In the genomic region with DNA sequence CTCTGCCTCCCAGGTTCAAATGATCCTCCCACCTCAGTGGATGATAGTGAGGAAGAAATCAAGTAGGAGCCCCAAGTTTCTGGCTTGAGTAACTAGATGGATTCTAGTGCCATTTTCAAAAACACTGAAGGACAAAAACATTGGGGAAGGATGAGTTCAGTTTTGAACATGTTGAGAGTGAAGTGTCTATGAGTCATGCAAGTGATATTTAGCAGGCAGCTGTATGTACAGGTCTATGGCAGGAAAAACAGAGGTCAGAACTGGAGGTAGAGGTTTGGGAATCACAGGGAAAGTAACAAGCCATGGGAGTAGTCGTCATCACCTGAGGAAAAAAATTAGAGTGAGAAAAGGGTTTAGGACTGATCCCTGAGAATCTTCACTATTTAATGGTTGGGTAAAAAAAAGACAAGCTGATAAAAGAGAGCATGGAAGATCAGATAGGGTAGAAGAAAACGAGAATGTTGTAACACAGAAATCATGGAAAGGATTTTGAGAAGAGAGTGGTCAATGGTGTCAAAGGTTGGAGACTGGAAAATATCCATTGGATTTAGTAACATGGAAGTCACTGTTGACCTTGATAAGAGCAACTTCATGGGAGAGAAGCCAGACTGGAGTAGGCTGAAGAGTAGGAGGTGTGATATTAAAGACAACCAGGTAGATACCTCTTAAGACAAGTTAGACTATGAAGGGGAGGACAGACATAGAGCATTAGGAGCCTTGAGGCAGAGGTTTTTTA, we compare ENCODE assay signal across 13 cellular contexts. TPM values are rescaled to one million over a fixed set of nuclear protein-coding genes. Genes with fewer than 3 reads are reported as not detected.
DNase-seq lines count a peak whose midpoint lies in the region; ATAC-seq and TF ChIP-seq lines count a peak whose summit lies in the region.
"Had no signal": no experiment of that assay in that cellular context is flagged by ENCODE, and none has a peak within 500 bp of the region (broad histone marks: within the 10 kb centered on the region; RNA-seq: fewer than 3 reads in every experiment).

No MANE protein-coding gene starts in this region.

- H3K9me3 Mint-ChIP-seq in activated T-cell treated with anti-CD3 and anti-CD28 coated beads, Interleukin-2, amount 50 U/mL, for 72 hours, result no peaks in the 10 kb centered on the region
- H3K9me3 Mint-ChIP-seq in stimulated activated naive CD8-positive, alpha-beta T cell treated with anti-CD3 and anti-CD28 coated beads, Interleukin-15, Interleukin-2, amounts not matched to agents 100 ng/mL and 50 ng/mL, for 24 hours, result no peaks in the 10 kb centered on the region

- H3K4me3 Mint-ChIP-seq in activated T-cell treated with anti-CD3 and anti-CD28 coated beads, Interleukin-2, amount 50 U/mL, for 72 hours, result peak overlapping the region in 1 of 2 donors; percentile 2
- no peak overlapping the region for H3K4me3 Mint-ChIP-seq in stimulated activated naive CD8-positive, alpha-beta T cell treated with anti-CD3 and anti-CD28 coated beads, Interleukin-15, Interleukin-2, amounts not matched to agents 100 ng/mL and 50 ng/mL, for 24 hours

- peaks cover 0 to 9% of the 10 kb centered on the region in 2 donors for H3K36me3 Mint-ChIP-seq in activated T-cell treated with anti-CD3 and anti-CD28 coated beads, Interleukin-2, amount 50 U/mL, for 72 hours (ENCODE audit: insufficient read depth in 2 of 2)
- H3K36me3 Mint-ChIP-seq in stimulated activated naive CD8-positive, alpha-beta T cell treated with anti-CD3 and anti-CD28 coated beads, Interleukin-15, Interleukin-2, amounts not matched to agents 100 ng/mL and 50 ng/mL, for 24 hours (ENCODE audit: low read depth), result peaks cover 26% of the 10 kb centered on the region

- TF ChIP-seq POLR2A in GM18505 (IDR thresholded peaks at IDR 0.05; ENCODE audit: borderline replicate concordance, extremely low read depth, insufficient read depth, insufficient read length), result no peak

- peak overlapping the region; percentile 0 for H3K27ac Mint-ChIP-seq in activated T-cell treated with anti-CD3 and anti-CD28 coated beads, Interleukin-2, amount 50 U/mL, for 72 hours
- peak overlapping the region; percentile 12 for H3K27ac Mint-ChIP-seq in stimulated activated naive CD8-positive, alpha-beta T cell treated with anti-CD3 and anti-CD28 coated beads, Interleukin-15, Interleukin-2, amounts not matched to agents 100 ng/mL and 50 ng/mL, for 24 hours

- no peaks in the 10 kb centered on the region for H3K27me3 Mint-ChIP-seq in activated T-cell treated with anti-CD3 and anti-CD28 coated beads, Interleukin-2, amount 50 U/mL, for 72 hours (ENCODE audit: low read depth)
- no peaks in the 10 kb centered on the region for H3K27me3 Mint-ChIP-seq in stimulated activated naive CD8-positive, alpha-beta T cell treated with anti-CD3 and anti-CD28 coated beads, Interleukin-15, Interleukin-2, amounts not matched to agents 100 ng/mL and 50 ng/mL, for 24 hours

- DNase-seq in activated T-cell treated with anti-CD3 and anti-CD28 coated beads, Interleukin-2, amount 50 U/mL, for 72 hours, result no peak
- no peak for DNase-seq in activated T-cell treated with anti-CD3 and anti-CD28 coated beads, Interleukin-2, amount 50 U/mL, for 48 hours
- DNase-seq in NCI-H510A treated with DMSO at 0.1 percent for 48 hours (lab: John Stamatoyannopoulos, UW) (peak; percentile 48), HUDEP-2 (lab: John Stamatoyannopoulos, UW; ENCODE audit: unreplicated experiment in 76 of 76) (no peak), mesenteric fat pad (ENCODE audit: low spot score) (no peak)
- DNase-seq: activated CD8-positive, alpha-beta memory T cell treated with anti-CD3 and anti-CD28 coated beads, Interleukin-2, amount 50 U/mL, for 4 hours; DMS153; heart right ventricle; NCI-H526; Right ventricle myocardium superior had no signal

- peak; percentile 51 to 54 for ATAC-seq in activated T-cell treated with anti-CD3 and anti-CD28 coated beads, Interleukin-2, amount 50 U/mL, for 72 hours (replicated peaks in 1 of 2)
- ATAC-seq in esophagus mucosa (peak; percentile 88), GM18505 (IDR thresholded peaks at IDR 0.05; ENCODE audit: unreplicated experiment) (no peak)
- ATAC-seq: heart right ventricle had no signal

- peaks cover 47% of the 10 kb centered on the region for H3K4me1 Mint-ChIP-seq in activated T-cell treated with anti-CD3 and anti-CD28 coated beads, Interleukin-2, amount 50 U/mL, for 72 hours (ENCODE audit: low read depth)
- H3K4me1 Mint-ChIP-seq in stimulated activated naive CD8-positive, alpha-beta T cell treated with anti-CD3 and anti-CD28 coated beads, Interleukin-15, Interleukin-2, amounts not matched to agents 100 ng/mL and 50 ng/mL, for 24 hours (ENCODE audit: low read depth), result peaks cover 33% of the 10 kb centered on the region

RNA-seq across cellular contexts. Expression of a gene that starts 53.1 kb away (rescaled TPM):
- total RNA-seq in activated T-cell treated with anti-CD3 and anti-CD28 coated beads, Interleukin-2, amount 50 U/mL, for 72 hours, result 1 to 10 TPM; 8.4 to 9.3 TPM
- total RNA-seq in esophagus mucosa, result 2.8 TPM
- total RNA-seq in mesenteric fat pad, result 25.9 TPM
